Comparison of ENCODE assay signal across 1 cellular context in the genomic region with DNA sequence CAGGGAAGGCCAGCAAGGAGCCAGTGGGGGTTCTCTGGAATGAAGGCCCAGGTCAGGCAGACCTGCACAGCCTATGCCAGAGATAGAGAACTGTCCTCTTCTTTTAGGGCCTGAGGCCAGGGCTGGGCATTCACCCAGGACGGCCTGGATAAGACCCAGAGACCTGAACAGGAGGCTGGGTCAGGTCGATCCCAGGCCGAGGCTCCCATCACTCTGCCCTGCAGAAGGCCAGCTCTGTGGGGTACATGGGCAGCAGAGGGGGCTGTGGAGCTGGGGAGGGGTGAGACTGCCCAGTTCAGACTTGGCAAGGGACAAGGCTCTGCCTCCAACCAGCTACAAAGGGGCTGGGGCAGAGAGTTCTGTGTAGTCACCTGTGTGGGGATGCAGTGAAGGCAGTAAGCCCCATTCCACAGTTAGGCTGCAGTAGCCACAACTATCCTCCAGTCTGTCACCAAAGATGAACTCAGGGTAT.
TF ChIP-seq lines count a peak whose summit lies in the region.

No MANE protein-coding gene starts in this region.

TF ChIP-seq in K562, 482 proteins besides CTCF, POLR2A, EP300 and RAD21:
- no peak for TF ChIP-seq MAFK (IDR thresholded peaks at IDR 0.05; ENCODE audit: low read length)
- TF ChIP-seq, protein P1, sequence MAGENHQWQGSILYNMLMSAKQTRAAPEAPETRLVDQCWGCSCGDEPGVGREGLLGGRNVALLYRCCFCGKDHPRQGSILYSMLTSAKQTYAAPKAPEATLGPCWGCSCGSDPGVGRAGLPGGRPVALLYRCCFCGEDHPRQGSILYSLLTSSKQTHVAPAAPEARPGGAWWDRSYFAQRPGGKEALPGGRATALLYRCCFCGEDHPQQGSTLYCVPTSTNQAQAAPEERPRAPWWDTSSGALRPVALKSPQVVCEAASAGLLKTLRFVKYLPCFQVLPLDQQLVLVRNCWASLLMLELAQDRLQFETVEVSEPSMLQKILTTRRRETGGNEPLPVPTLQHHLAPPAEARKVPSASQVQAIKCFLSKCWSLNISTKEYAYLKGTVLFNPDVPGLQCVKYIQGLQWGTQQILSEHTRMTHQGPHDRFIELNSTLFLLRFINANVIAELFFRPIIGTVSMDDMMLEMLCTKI (IDR thresholded peaks at IDR 0.05; ENCODE audit: partially characterized antibody) = no peak
